ENCODE assay signal across 14 cellular contexts in the genomic region with DNA sequence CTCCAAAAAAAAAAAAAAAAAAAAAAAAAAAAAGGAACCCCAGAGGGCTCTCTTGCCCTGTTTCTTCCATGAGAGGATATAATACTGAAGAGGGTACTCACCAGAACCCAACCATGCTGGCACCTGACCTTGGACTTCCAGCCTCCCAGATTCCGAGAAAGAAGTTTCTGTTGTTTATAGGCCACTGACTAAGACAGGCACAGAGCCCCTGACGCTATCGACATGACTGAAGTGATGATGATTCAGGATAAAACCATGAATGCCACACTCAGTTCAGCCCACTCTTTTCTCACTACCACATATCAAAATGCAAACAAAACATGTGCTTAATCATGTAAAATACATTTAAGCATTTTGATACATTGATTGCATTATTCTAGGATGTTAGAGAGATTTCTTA.
DNase-seq lines count a peak whose midpoint lies in the region; ATAC-seq and TF ChIP-seq lines count a peak whose summit lies in the region.
"Had no signal": no experiment of that assay in that cellular context is flagged by ENCODE, and none has a peak within 500 bp of the region (broad histone marks: within the 10 kb centered on the region; RNA-seq: fewer than 3 reads in every experiment).

No MANE protein-coding gene starts in this region.

- peaks cover 11% of the 10 kb centered on the region for H3K27me3 Mint-ChIP-seq in activated T-cell treated with anti-CD3 and anti-CD28 coated beads, Interleukin-2, amount 50 U/mL, for 24 hours
- H3K27me3 Mint-ChIP-seq: B cell had no signal

- DNase-seq in activated T-cell treated with anti-CD3 and anti-CD28 coated beads, Interleukin-2, amount 50 U/mL, for 24 hours, result no peak
- DNase-seq in activated T-cell treated with anti-CD3 and anti-CD28 coated beads for 4 hours (no peak), LHCN-M2 (ENCODE audit: low read depth) (peak; percentile 40), cardiac fibroblast (ENCODE audit: low read depth in 2 of 2) (peak; percentile 23 to 72), hypothalamus (lab: John Stamatoyannopoulos, UW) (no peak), NCI-H1092 treated with DMSO at 0.1 percent for 48 hours (lab: John Stamatoyannopoulos, UW) (no peak)
- DNase-seq in stimulated activated CD4-positive, alpha-beta T cell treated with anti-CD3 and anti-CD28 coated beads, TNF-alpha, amount 100 ng/mL, for 48 hours (ENCODE audit: low read depth in 3 of 3), result peak in 2 of 3 donors; percentile 8 to 22
- DNase-seq: activated CD4-positive, CD25-positive, alpha-beta regulatory T cell treated with anti-CD3 and anti-CD28 coated beads, Interleukin-2, amount 50 U/mL, for 72 hours; midbrain; NCI-H1436; SJCRH30; transverse colon had no signal

- no peak for ATAC-seq in HG03175 (IDR thresholded peaks at IDR 0.05; ENCODE audit: unreplicated experiment)

- H3K36me3 Mint-ChIP-seq in activated T-cell treated with anti-CD3 and anti-CD28 coated beads, Interleukin-2, amount 50 U/mL, for 24 hours (ENCODE audit: low read depth), result no peaks in the 10 kb centered on the region

- peak overlapping the region; percentile 84 for H3K27ac Mint-ChIP-seq in activated T-cell treated with anti-CD3 and anti-CD28 coated beads, Interleukin-2, amount 50 U/mL, for 24 hours
- H3K27ac Mint-ChIP-seq: B cell had no signal

- H3K4me3 Mint-ChIP-seq in activated T-cell treated with anti-CD3 and anti-CD28 coated beads, Interleukin-2, amount 50 U/mL, for 24 hours, result no peak overlapping the region
- H3K4me3 Mint-ChIP-seq: B cell had no signal

- H3K4me3 ChIP-seq in cardiac fibroblast (replicated peaks in 1 of 2; ENCODE audit: low read depth in 2 of 2, low read length in 2 of 2), result no peak overlapping the region
- H3K4me3 ChIP-seq: SJCRH30, transverse colon had no signal

- no peak for TF ChIP-seq CTCF in cardiac fibroblast (IDR thresholded peaks at IDR 0.05; ENCODE audit: low read depth, low read length)

- H3K4me1 Mint-ChIP-seq in activated T-cell treated with anti-CD3 and anti-CD28 coated beads, Interleukin-2, amount 50 U/mL, for 24 hours (ENCODE audit: low read depth), result peaks cover 23% of the 10 kb centered on the region
- H3K4me1 Mint-ChIP-seq: B cell had no signal

- peaks cover 3% of the 10 kb centered on the region for H3K9me3 Mint-ChIP-seq in activated T-cell treated with anti-CD3 and anti-CD28 coated beads, Interleukin-2, amount 50 U/mL, for 24 hours

Comparison
In these comparisons a context has a peak if more than half of its experiments do, and no peak if none do; other contexts are left out.
1. DNase-seq: peak in LHCN-M2 (single experiment), cardiac fibroblast (2 of 2) and stimulated activated CD4-positive, alpha-beta T cell treated with anti-CD3 and anti-CD28 coated beads, TNF-alpha, amount 100 ng/mL, for 48 hours (2 of 3); none in activated T-cell treated with anti-CD3 and anti-CD28 coated beads, Interleukin-2, amount 50 U/mL, for 24 hours (single experiment), activated T-cell treated with anti-CD3 and anti-CD28 coated beads for 4 hours (single experiment), hypothalamus (0 of 51) and NCI-H1092 treated with DMSO at 0.1 percent for 48 hours (single experiment).